1 cellular context compared by ENCODE assay signal in genomic region chr17:68290955-68291835, GRCh38.
TF ChIP-seq lines count a peak whose summit lies in the region.

TSS of gene ARSG (plus strand) at chr17:68291495. CDS start at chr17:68307494, 15,999 bp downstream.
TSS of gene SLC16A6 (minus strand) at chr17:68291127. CDS start at chr17:68278320, 12,807 bp downstream.

TF ChIP-seq in GM23338, 12 proteins besides CTCF, POLR2A, EP300 and RAD21 (continued from another document):
- no peak for TF ChIP-seq ZNF462 (CRISPR knock-in tag; IDR thresholded peaks at IDR 0.05)
- no peak for TF ChIP-seq JUNB (IDR thresholded peaks at IDR 0.05; ENCODE audit: unreplicated experiment)
- no peak for TF ChIP-seq NANOG (IDR thresholded peaks at IDR 0.05; ENCODE audit: borderline replicate concordance)
- TF ChIP-seq EZH2phosphoT487 (IDR thresholded peaks at IDR 0.05; ENCODE audit: unreplicated experiment): no peak
